In the genomic region with DNA sequence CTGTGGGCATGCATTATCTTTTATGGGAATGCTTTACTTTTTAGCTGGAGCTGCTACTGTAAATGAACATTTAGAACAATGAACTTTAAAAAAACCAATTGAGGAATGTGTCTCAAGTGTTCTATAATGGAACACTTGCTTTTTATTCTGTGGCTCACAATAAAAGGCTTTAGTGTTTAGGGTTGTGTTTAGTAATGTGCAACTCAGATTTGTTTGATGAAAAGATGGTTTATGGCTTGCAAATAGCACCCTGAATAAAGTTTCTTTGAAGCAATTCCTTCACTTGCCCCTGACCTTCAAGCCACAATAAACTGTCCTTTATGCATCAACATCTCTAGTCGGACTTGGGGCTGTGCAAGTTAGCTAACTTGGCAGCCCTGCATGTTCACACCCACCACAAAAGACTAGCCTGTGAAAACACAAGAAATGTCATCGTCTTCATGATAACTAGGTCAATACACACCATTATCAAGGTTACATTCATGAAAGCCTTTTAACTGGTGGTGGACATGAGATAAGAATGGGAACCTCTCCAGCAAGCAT, we compare ENCODE assay signal across 13 cellular contexts.
DNase-seq lines count a peak whose midpoint lies in the region; TF ChIP-seq lines count a peak whose summit lies in the region.
"Had no signal": no experiment of that assay in that cellular context is flagged by ENCODE, and none has a peak within 500 bp of the region (broad histone marks: within the 10 kb centered on the region; RNA-seq: fewer than 3 reads in every experiment).

No MANE protein-coding gene starts in this region.

- H3K4me3 Mint-ChIP-seq in endodermal cell: no peak overlapping the region
- H3K4me3 Mint-ChIP-seq in osteocyte (ENCODE audit: unreplicated experiment): no peak overlapping the region
- H3K4me3 Mint-ChIP-seq: CD4-positive, CD25-positive, alpha-beta regulatory T cell had no signal

- 95% methylated on average over 2 of the region's 2 CpGs; no CpG with 5 or more reads in 1 of the 2 experiments for WGBS in endodermal cell (ENCODE audit: insufficient coverage in 1 of 2, insufficient read length in 1 of 2), 2 experiments
- 3 to 12% (median 9%) methylated on average over 2 of the region's 2 CpGs for WGBS in ovary, 3 donors

- no peak overlapping the region for H3K27ac Mint-ChIP-seq in endodermal cell
- peak overlapping the region; percentile 1 for H3K27ac Mint-ChIP-seq in osteocyte (ENCODE audit: unreplicated experiment)
- H3K27ac Mint-ChIP-seq: CD4-positive, CD25-positive, alpha-beta regulatory T cell had no signal

- H3K27ac ChIP-seq in endodermal cell (ENCODE audit: low read depth, low read length) (no peak overlapping the region), ovary (no peak overlapping the region)
- H3K27ac ChIP-seq: BLaER1 treated with 17β-estradiol and CSF1 and Interleukin-3, amounts not matched to agents 10 nM and 100 nM; GM23248 had no signal

- H3K4me1 ChIP-seq in endodermal cell (ENCODE audit: control insufficient read depth, insufficient read depth, low read length) (peaks cover 9% of the 10 kb centered on the region), ovary (ENCODE audit: insufficient read depth) (peaks cover 13% of the 10 kb centered on the region)

- DNase-seq in COLO829 (ENCODE audit: low spot score) (peak; percentile 52), SK-MEL-5 (ENCODE audit: low read depth, low spot score) (peak; percentile 74), endodermal cell (no peak), osteocyte (ENCODE audit: extremely low spot score, unreplicated experiment) (no peak), dedifferentiated amniotic fluid mesenchymal stem cell (ENCODE audit: extremely low spot score) (no peak), SK-N-DZ (ENCODE audit: low spot score) (no peak), ovary (no peak)
- DNase-seq: 8988T; Calu3; CD4-positive, CD25-positive, alpha-beta regulatory T cell; DMS 273 treated with DMSO at 0.1 percent for 48 hours; GM23248 had no signal

- H3K4me1 Mint-ChIP-seq in endodermal cell: peaks cover 20% of the 10 kb centered on the region
- H3K4me1 Mint-ChIP-seq in osteocyte (ENCODE audit: unreplicated experiment): peaks cover 29% of the 10 kb centered on the region
- H3K4me1 Mint-ChIP-seq: CD4-positive, CD25-positive, alpha-beta regulatory T cell had no signal

- no peak overlapping the region for H3K9ac ChIP-seq in endodermal cell (ENCODE audit: extremely low read depth, low read length, poor library complexity, severe bottlenecking)
- H3K9ac ChIP-seq: BLaER1 treated with 17β-estradiol and CSF1 and Interleukin-3, amounts not matched to agents 10 nM and 100 nM; GM23248 had no signal

- intact Hi-C loops in ovary (cut with DNase I): no loop called here

- H3K36me3 Mint-ChIP-seq in endodermal cell (ENCODE audit: low read depth) (peaks cover 66% of the 10 kb centered on the region), osteocyte (ENCODE audit: unreplicated experiment) (peaks cover 42% of the 10 kb centered on the region)
- H3K36me3 Mint-ChIP-seq: CD4-positive, CD25-positive, alpha-beta regulatory T cell had no signal

- TF ChIP-seq EP300 in ovary (IDR thresholded peaks at IDR 0.05): no peak

- no peak for TF ChIP-seq POLR2A in ovary (IDR thresholded peaks at IDR 0.05)

- TF ChIP-seq CTCF in endodermal cell (conservative IDR thresholded peaks at IDR 0.05) (no peak), osteocyte (IDR thresholded peaks at IDR 0.05) (no peak), ovary (IDR thresholded peaks at IDR 0.05) (no peak)

- H3K4me3 ChIP-seq in endodermal cell (ENCODE audit: low read length): peak overlapping the region; percentile 4
- H3K4me3 ChIP-seq in ovary: no peak overlapping the region
- H3K4me3 ChIP-seq: BLaER1 treated with 17β-estradiol and CSF1 and Interleukin-3, amounts not matched to agents 10 nM and 100 nM; GM23248 had no signal

- no peaks in the 10 kb centered on the region for H3K27me3 ChIP-seq in endodermal cell (ENCODE audit: control insufficient read depth, insufficient read depth, low read length, poor library complexity, severe bottlenecking)
- H3K27me3 ChIP-seq in ovary: no peaks in the 10 kb centered on the region
- H3K27me3 ChIP-seq: BLaER1 treated with 17β-estradiol and CSF1 and Interleukin-3, amounts not matched to agents 10 nM and 100 nM had no signal

- H3K9me3 Mint-ChIP-seq in endodermal cell (no peaks in the 10 kb centered on the region), osteocyte (ENCODE audit: unreplicated experiment) (no peaks in the 10 kb centered on the region)

- no peaks in the 10 kb centered on the region for H3K27me3 Mint-ChIP-seq in endodermal cell (ENCODE audit: insufficient read depth)
- no peaks in the 10 kb centered on the region for H3K27me3 Mint-ChIP-seq in osteocyte (ENCODE audit: unreplicated experiment)

- H3K9me3 ChIP-seq in endodermal cell (ENCODE audit: control insufficient read depth, low read length) (no peaks in the 10 kb centered on the region), ovary (no peaks in the 10 kb centered on the region)
- H3K9me3 ChIP-seq: BLaER1 treated with 17β-estradiol and CSF1 and Interleukin-3, amounts not matched to agents 10 nM and 100 nM had no signal

- in situ Hi-C loops in SK-MEL-5 (cut with HindIII; ENCODE audit: low pct_unique_long_range_greater_than_20kb, low sequenced_read_pairs): no loop called here

- H3K36me3 ChIP-seq in endodermal cell (ENCODE audit: control insufficient read depth, insufficient read depth, low read length): peaks cover 89% of the 10 kb centered on the region
- no peaks in the 10 kb centered on the region for H3K36me3 ChIP-seq in ovary

Comparison
In these comparisons a context has a peak if more than half of its experiments do, and no peak if none do; other contexts are left out.
1. DNase-seq: peak in COLO829 (single experiment) and SK-MEL-5 (single experiment); none in endodermal cell (single experiment), osteocyte (single experiment), dedifferentiated amniotic fluid mesenchymal stem cell (single experiment), SK-N-DZ (single experiment) and ovary (0 of 5).